In the genomic region with DNA sequence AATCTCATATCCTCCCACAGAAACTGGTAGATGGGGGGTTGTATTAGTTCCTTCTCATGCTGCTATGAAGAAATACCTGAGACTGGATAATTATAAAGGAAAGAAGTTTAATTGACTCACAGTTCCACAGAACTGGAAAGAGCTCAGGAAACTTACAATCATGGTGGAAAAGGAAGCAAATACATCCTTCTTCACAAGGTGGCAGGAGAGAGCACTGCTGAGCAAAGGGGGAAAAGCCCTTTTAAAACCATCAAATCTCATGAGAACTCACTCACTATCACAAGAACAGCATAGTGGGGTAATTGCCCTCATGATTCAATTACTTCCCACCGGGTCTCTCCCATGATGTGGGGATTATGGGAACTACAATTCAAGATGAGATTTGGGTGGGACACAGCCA, we compare ENCODE assay signal across 14 cellular contexts.
DNase-seq lines count a peak whose midpoint lies in the region; ATAC-seq and TF ChIP-seq lines count a peak whose summit lies in the region.
"Had no signal": no experiment of that assay in that cellular context is flagged by ENCODE, and none has a peak within 500 bp of the region (broad histone marks: within the 10 kb centered on the region; RNA-seq: fewer than 3 reads in every experiment).

No MANE protein-coding gene starts in this region.

- no peak overlapping the region for H3K27ac Mint-ChIP-seq in GM23338

- peak; percentile 57 for DNase-seq in GM23338 (ENCODE audit: low spot score)
- DNase-seq in RWPE2 (ENCODE audit: low spot score): no peak
- no peak for DNase-seq in foreskin keratinocyte
- DNase-seq in anterior cingulate cortex (lab: John Stamatoyannopoulos, UW): no peak
- DNase-seq in DMS79 treated with DMSO at 0.1 percent for 48 hours (lab: John Stamatoyannopoulos, UW): no peak
- DNase-seq: activated naive CD4-positive, alpha-beta T cell; GDM1; midbrain; NCI-H446 treated with DMSO at 0.1 percent for 48 hours; stimulated activated CD4-positive, alpha-beta T cell treated with anti-CD3 and anti-CD28 coated beads, Interleukin-15, amount 100 ng/mL, for 24 hours; T-helper 9 cell had no signal

- H2AFZ ChIP-seq in GM23338: no peak overlapping the region

- H3K9me3 Mint-ChIP-seq in GM23338: no peaks in the 10 kb centered on the region

- no peaks in the 10 kb centered on the region for H4K20me1 ChIP-seq in GM23338 (replicated peaks; ENCODE audit: insufficient read depth)

- no peaks in the 10 kb centered on the region for H3K9me2 ChIP-seq in GM23338 (ENCODE audit: insufficient read depth)

- H3K27ac ChIP-seq in C4-2B (no peak overlapping the region), GM23338 (ENCODE audit: low read depth) (no peak overlapping the region), RWPE2 (ENCODE audit: poor library complexity, severe bottlenecking) (no peak overlapping the region), foreskin keratinocyte (no peak overlapping the region)

- ATAC-seq in GM23338 (peak; percentile 47), RWPE2 (ENCODE audit: low read depth) (no peak), foreskin keratinocyte (peak; percentile 47), HG03521 (IDR thresholded peaks at IDR 0.05; ENCODE audit: unreplicated experiment) (no peak), HG03432 (IDR thresholded peaks at IDR 0.05; ENCODE audit: unreplicated experiment) (no peak)

- H3F3A ChIP-seq in GM23338 (replicated peaks; ENCODE audit: low read depth): no peaks in the 10 kb centered on the region

- H3K4me2 ChIP-seq in GM23338: no peak overlapping the region

- H3K79me2 ChIP-seq in GM23338 (replicated peaks; ENCODE audit: insufficient read depth): no peaks in the 10 kb centered on the region

- H3K27me3 ChIP-seq in GM23338 (ENCODE audit: insufficient read depth) (no peaks in the 10 kb centered on the region), RWPE2 (ENCODE audit: insufficient read depth, poor library complexity, severe bottlenecking) (no peaks in the 10 kb centered on the region), foreskin keratinocyte (no peaks in the 10 kb centered on the region)

- H3K4me3 Mint-ChIP-seq in GM23338: no peak overlapping the region

- H3K4me1 Mint-ChIP-seq in GM23338: peaks cover 23% of the 10 kb centered on the region

- no peaks in the 10 kb centered on the region for H3K36me3 ChIP-seq in GM23338 (ENCODE audit: insufficient read depth)
- no peaks in the 10 kb centered on the region for H3K36me3 ChIP-seq in RWPE2 (ENCODE audit: low read depth)

- no peaks in the 10 kb centered on the region for H3K36me3 Mint-ChIP-seq in GM23338 (ENCODE audit: low read depth)

- H3K27me3 Mint-ChIP-seq in GM23338 (ENCODE audit: insufficient read depth, low read depth, poor library complexity): peaks cover 7% of the 10 kb centered on the region

- TF ChIP-seq CTCF in C4-2B (conservative IDR thresholded peaks at IDR 0.05) (peak; percentile 64), GM23338 (conservative IDR thresholded peaks at IDR 0.05; ENCODE audit: low read depth in 2 of 2) (peak; percentile 59 to 61), RWPE2 (IDR thresholded peaks at IDR 0.05; ENCODE audit: poor library complexity, severe bottlenecking) (peak; percentile 60), foreskin keratinocyte (conservative IDR thresholded peaks at IDR 0.05) (peak; percentile 63)

- H3K4me3 ChIP-seq in GM23338: no peak overlapping the region
- H3K4me3 ChIP-seq in RWPE2 (ENCODE audit: severe bottlenecking): no peak overlapping the region

- H3K4me1 ChIP-seq in GM23338 (ENCODE audit: insufficient read depth): peaks cover 10% of the 10 kb centered on the region; the same call in 1 of the 2 replicates
- H3K4me1 ChIP-seq in RWPE2 (ENCODE audit: insufficient read depth, poor library complexity, severe bottlenecking): no peaks in the 10 kb centered on the region
- H3K4me1 ChIP-seq in foreskin keratinocyte: peaks cover 8% of the 10 kb centered on the region

- H3K9me3 ChIP-seq in RWPE2 (ENCODE audit: severe bottlenecking): no peaks in the 10 kb centered on the region

TF ChIP-seq in GM23338, 12 proteins besides CTCF, POLR2A, EP300 and RAD21:
- TF ChIP-seq, protein P1, sequence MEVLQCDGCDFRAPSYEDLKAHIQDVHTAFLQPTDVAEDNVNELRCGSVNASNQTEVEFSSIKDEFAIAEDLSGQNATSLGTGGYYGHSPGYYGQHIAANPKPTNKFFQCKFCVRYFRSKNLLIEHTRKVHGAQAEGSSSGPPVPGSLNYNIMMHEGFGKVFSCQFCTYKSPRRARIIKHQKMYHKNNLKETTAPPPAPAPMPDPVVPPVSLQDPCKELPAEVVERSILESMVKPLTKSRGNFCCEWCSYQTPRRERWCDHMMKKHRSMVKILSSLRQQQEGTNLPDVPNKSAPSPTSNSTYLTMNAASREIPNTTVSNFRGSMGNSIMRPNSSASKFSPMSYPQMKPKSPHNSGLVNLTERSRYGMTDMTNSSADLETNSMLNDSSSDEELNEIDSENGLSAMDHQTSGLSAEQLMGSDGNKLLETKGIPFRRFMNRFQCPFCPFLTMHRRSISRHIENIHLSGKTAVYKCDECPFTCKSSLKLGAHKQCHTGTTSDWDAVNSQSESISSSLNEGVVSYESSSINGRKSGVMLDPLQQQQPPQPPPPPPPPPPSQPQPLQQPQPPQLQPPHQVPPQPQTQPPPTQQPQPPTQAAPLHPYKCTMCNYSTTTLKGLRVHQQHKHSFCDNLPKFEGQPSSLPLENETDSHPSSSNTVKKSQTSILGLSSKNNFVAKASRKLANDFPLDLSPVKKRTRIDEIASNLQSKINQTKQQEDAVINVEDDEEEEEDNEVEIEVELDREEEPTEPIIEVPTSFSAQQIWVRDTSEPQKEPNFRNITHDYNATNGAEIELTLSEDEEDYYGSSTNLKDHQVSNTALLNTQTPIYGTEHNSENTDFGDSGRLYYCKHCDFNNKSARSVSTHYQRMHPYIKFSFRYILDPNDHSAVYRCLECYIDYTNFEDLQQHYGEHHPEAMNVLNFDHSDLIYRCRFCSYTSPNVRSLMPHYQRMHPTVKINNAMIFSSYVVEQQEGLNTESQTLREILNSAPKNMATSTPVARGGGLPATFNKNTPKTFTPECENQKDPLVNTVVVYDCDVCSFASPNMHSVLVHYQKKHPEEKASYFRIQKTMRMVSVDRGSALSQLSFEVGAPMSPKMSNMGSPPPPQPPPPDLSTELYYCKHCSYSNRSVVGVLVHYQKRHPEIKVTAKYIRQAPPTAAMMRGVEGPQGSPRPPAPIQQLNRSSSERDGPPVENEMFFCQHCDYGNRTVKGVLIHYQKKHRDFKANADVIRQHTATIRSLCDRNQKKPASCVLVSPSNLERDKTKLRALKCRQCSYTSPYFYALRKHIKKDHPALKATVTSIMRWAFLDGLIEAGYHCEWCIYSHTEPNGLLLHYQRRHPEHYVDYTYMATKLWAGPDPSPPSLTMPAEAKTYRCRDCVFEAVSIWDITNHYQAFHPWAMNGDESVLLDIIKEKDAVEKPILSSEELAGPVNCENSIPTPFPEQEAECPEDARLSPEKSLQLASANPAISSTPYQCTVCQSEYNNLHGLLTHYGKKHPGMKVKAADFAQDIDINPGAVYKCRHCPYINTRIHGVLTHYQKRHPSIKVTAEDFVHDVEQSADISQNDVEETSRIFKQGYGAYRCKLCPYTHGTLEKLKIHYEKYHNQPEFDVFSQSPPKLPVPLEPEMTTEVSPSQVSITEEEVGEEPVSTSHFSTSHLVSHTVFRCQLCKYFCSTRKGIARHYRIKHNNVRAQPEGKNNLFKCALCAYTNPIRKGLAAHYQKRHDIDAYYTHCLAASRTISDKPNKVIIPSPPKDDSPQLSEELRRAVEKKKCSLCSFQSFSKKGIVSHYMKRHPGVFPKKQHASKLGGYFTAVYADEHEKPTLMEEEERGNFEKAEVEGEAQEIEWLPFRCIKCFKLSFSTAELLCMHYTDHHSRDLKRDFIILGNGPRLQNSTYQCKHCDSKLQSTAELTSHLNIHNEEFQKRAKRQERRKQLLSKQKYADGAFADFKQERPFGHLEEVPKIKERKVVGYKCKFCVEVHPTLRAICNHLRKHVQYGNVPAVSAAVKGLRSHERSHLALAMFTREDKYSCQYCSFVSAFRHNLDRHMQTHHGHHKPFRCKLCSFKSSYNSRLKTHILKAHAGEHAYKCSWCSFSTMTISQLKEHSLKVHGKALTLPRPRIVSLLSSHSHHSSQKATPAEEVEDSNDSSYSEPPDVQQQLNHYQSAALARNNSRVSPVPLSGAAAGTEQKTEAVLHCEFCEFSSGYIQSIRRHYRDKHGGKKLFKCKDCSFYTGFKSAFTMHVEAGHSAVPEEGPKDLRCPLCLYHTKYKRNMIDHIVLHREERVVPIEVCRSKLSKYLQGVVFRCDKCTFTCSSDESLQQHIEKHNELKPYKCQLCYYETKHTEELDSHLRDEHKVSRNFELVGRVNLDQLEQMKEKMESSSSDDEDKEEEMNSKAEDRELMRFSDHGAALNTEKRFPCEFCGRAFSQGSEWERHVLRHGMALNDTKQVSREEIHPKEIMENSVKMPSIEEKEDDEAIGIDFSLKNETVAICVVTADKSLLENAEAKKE (CRISPR knock-in tag; IDR thresholded peaks at IDR 0.05): no peak
- no peak for TF ChIP-seq EZH2 (IDR thresholded peaks at IDR 0.05; ENCODE audit: low read depth, unreplicated experiment)
- no peak for TF ChIP-seq CREB1 (CRISPR knock-in tag; IDR thresholded peaks at IDR 0.05; ENCODE audit: low read depth)
- TF ChIP-seq, protein P2, sequence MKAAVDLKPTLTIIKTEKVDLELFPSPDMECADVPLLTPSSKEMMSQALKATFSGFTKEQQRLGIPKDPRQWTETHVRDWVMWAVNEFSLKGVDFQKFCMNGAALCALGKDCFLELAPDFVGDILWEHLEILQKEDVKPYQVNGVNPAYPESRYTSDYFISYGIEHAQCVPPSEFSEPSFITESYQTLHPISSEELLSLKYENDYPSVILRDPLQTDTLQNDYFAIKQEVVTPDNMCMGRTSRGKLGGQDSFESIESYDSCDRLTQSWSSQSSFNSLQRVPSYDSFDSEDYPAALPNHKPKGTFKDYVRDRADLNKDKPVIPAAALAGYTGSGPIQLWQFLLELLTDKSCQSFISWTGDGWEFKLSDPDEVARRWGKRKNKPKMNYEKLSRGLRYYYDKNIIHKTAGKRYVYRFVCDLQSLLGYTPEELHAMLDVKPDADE (IDR thresholded peaks at IDR 0.05): no peak
- TF ChIP-seq POLR2AphosphoS5 (IDR thresholded peaks at IDR 0.05; ENCODE audit: low read depth): no peak
- no peak for TF ChIP-seq NANOG (IDR thresholded peaks at IDR 0.05; ENCODE audit: borderline replicate concordance)
- TF ChIP-seq ZNF114 (CRISPR knock-in tag; IDR thresholded peaks at IDR 0.05): no peak
- TF ChIP-seq JUNB (IDR thresholded peaks at IDR 0.05; ENCODE audit: unreplicated experiment): no peak
- no peak for TF ChIP-seq STAT1 (IDR thresholded peaks at IDR 0.05; ENCODE audit: unreplicated experiment)

Comparison
In these comparisons a context has a peak if more than half of its experiments do, and no peak if none do; other contexts are left out.
1. ATAC-seq: peak in GM23338 (single experiment) and foreskin keratinocyte (single experiment); none in RWPE2 (single experiment), HG03521 (single experiment) and HG03432 (single experiment).
2. Peak in every context shown above with its lines, with median percentiles within 50 percentile points of each other: CTCF ChIP-seq.